24 cellular contexts compared by ENCODE assay signal in the genomic region with DNA sequence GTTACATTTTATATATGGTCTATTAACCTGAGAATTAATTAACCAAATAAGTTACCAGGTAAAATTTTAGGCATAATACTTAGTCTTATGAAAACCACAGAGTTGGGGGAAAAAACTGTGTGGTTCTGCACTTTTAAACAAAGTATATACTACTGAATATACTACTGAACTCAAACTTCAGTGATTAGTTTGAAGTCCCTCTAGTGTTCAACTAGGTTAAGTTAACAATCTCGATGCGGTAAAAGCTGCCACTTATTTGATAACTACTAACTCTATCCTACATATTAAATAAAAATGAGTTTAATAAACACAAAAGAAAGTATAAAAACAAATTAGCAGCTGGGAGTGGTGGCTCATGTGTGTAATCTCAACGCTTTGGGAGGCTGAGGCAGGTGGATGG.
"Had no signal": no experiment of that assay in that cellular context is flagged by ENCODE, and none has a peak within 500 bp of the region (broad histone marks: within the 10 kb centered on the region; RNA-seq: fewer than 3 reads in every experiment).

No MANE protein-coding gene starts in this region.

- H2AFZ ChIP-seq: hepatocyte had no signal

- H3K36me3 ChIP-seq: brain microvascular endothelial cell, transverse colon, vagina, WERI-Rb-1 had no signal

- H3K27ac ChIP-seq: brain microvascular endothelial cell, hepatocyte, transverse colon, vagina, WERI-Rb-1 had no signal

- H3K27me3 ChIP-seq: brain microvascular endothelial cell, hepatocyte, transverse colon, vagina had no signal

- H3K9me3 ChIP-seq: mucosa of descending colon, transverse colon, vagina had no signal

- ATAC-seq: activated CD8-positive, alpha-beta memory T cell treated with anti-CD3 and anti-CD28 coated beads, Interleukin-2, amount 10 ng/mL, durations not matched to agents 7 days and 5 days; activated CD8-positive, alpha-beta T cell treated with anti-CD3 and anti-CD28 coated beads for 36 hours; esophagus mucosa; mucosa of descending colon; sciatic nerve; stimulated activated effector memory CD8-positive, alpha-beta T cell treated with anti-CD3 and anti-CD28 coated beads, Interleukin-12 subunit alpha, Interleukin-12 subunit beta, amount 100 ng/mL, for 72 hours; stimulated activated naive CD8-positive, alpha-beta T cell treated with anti-CD3 and anti-CD28 coated beads, Interleukin-15, amount 100 ng/mL, for 72 hours had no signal

- FAIRE-seq: frontal cortex, small intestine had no signal

- H3K4me2 ChIP-seq: hepatocyte had no signal

- H3K4me3 ChIP-seq: hepatocyte, mucosa of descending colon, transverse colon, vagina had no signal

- DNase-seq: activated CD4-positive, alpha-beta T cell treated with anti-CD3 and anti-CD28 coated beads, Interleukin-2, amount 10 ng/mL, durations not matched to agents 7 days and 5 days; activated CD4-positive, CD25-positive, alpha-beta regulatory T cell treated with anti-CD3 and anti-CD28 coated beads, Interleukin-2, amount 50 U/mL, for 72 hours; activated CD8-positive, alpha-beta memory T cell treated with anti-CD3 and anti-CD28 coated beads, Interleukin-2, amount 10 ng/mL, durations not matched to agents 7 days and 5 days; activated CD8-positive, alpha-beta T cell treated with anti-CD3 and anti-CD28 coated beads for 36 hours; activated gamma-delta T cell; aorta; caudate nucleus; dermis blood vessel endothelial cell; effector CD8-positive, alpha-beta T cell; glutamatergic neuron; mucosa of descending colon; occipital lobe; small intestine; stimulated activated CD4-positive, alpha-beta T cell treated with anti-CD3 and anti-CD28 coated beads, Interleukin-2, amount 100 ng/mL, for 24 hours; stimulated activated naive CD8-positive, alpha-beta T cell treated with anti-CD3 and anti-CD28 coated beads, Interleukin-15, amount 100 ng/mL, for 72 hours; transverse colon; WERI-Rb-1 had no signal
